Comparison of ENCODE assay signal across 22 cellular contexts in genomic region chr5:494667-495255, GRCh38. TPM values are rescaled to one million over a fixed set of nuclear protein-coding genes. Genes with fewer than 3 reads are reported as not detected.
DNase-seq lines count a peak whose midpoint lies in the region; ATAC-seq, FAIRE-seq and TF ChIP-seq lines count a peak whose summit lies in the region.
"Had no signal": no experiment of that assay in that cellular context is flagged by ENCODE, and none has a peak within 500 bp of the region (broad histone marks: within the 10 kb centered on the region; RNA-seq: fewer than 3 reads in every experiment).

No MANE protein-coding gene starts in this region.

- no CpG with 5 or more reads among the region's 38 CpGs for WGBS in H9 (ENCODE audit: extremely low coverage, insufficient read length, low lambda C conversion rate)
- WGBS in H1 (ENCODE audit: extremely low coverage in 1 of 2, insufficient coverage in 1 of 2, insufficient read length in 1 of 2, insufficient replicate concordance in 2 of 2, low coverage in 1 of 2, low lambda C conversion rate in 2 of 2, missing lambda C conversion rate in 1 of 2), 2 experiments = 91% methylated on average over 23 of the region's 38 CpGs; no CpG with 5 or more reads in 1 of the 2 experiments

- H3K27ac Mint-ChIP-seq in H9 (no peak overlapping the region), nephron progenitor cell (no peak overlapping the region)
- H3K27ac Mint-ChIP-seq: B cell; CD14-positive monocyte; CD4-positive, alpha-beta T cell had no signal

- H3K4me1 Mint-ChIP-seq in H9 (peaks cover 9 to 21% of the 10 kb centered on the region in 2 experiments), nephron progenitor cell (peaks cover 27% of the 10 kb centered on the region)
- H3K4me1 Mint-ChIP-seq: B cell, CD14-positive monocyte had no signal

- no peak for FAIRE-seq in H1 (lab: Jason Lieb, UNC)
- FAIRE-seq: A204.1, G401.6, GM12892, H54 had no signal

- H3K27me3 ChIP-seq in BLaER1 (peaks cover 25% of the 10 kb centered on the region), H9 (ENCODE audit: insufficient read depth, low read length) (peaks cover 39% of the 10 kb centered on the region; the same call in 1 of the 2 replicates), H1 (replicated peaks in 1 of 4; ENCODE audit: control insufficient read depth in 3 of 4, extremely low read depth in 1 of 4, insufficient read depth in 3 of 4, low read length in 3 of 4) (peaks cover 0 to 32% (median 25%) of the 10 kb centered on the region in 4 experiments; a peak in 6 of 7 replicates)

- H2BK5ac ChIP-seq in H9 (ENCODE audit: insufficient read length, low read length) (no peak overlapping the region), H1 (ENCODE audit: low read depth, low read length) (no peak overlapping the region)

- H3K27ac ChIP-seq in BLaER1 (no peak overlapping the region), H9 (ENCODE audit: insufficient read length, low read depth, low read length) (no peak overlapping the region), H1 (ENCODE audit: low read depth, low read length) (no peak overlapping the region)
- H3K27ac ChIP-seq: 22Rv1; BLaER1 treated with 17β-estradiol and CSF1 and Interleukin-3, amounts not matched to agents 10 nM and 100 nM; GM23248 had no signal

- H3K4me1 ChIP-seq in BLaER1 = peaks cover 23% of the 10 kb centered on the region
- H3K4me1 ChIP-seq in H9 (ENCODE audit: insufficient read depth, low read length) = no peaks in the 10 kb centered on the region; the same call in 1 of the 2 replicates
- H3K4me1 ChIP-seq in H1 (replicated peaks in 1 of 4; ENCODE audit: control insufficient read depth in 3 of 4, insufficient read depth in 4 of 4, low read length in 3 of 4) = peaks cover 0 to 22% (median 5%) of the 10 kb centered on the region in 4 experiments; a peak in 4 of 7 replicates

- no peak for TF ChIP-seq POLR2A in H1 (IDR thresholded peaks at IDR 0.05; ENCODE audit: control extremely low read depth in 1 of 2, low read depth in 2 of 2, low read length in 2 of 2)

- H2BK120ac ChIP-seq in H9 (ENCODE audit: low read depth, low read length, poor library complexity, severe bottlenecking) (no peak overlapping the region), H1 (replicated peaks; ENCODE audit: low read depth, low read length) (no peak overlapping the region)

- TF ChIP-seq EP300 in H1 (IDR thresholded peaks at IDR 0.05; ENCODE audit: borderline replicate concordance in 1 of 2, low read depth in 2 of 2, low read length in 2 of 2) = no peak

- no peaks in the 10 kb centered on the region; a peak in 2 of 5 replicates for H3K9me3 Mint-ChIP-seq in H9
- H3K9me3 Mint-ChIP-seq in nephron progenitor cell = no peaks in the 10 kb centered on the region
- H3K9me3 Mint-ChIP-seq: CD4-positive, alpha-beta T cell had no signal

- peaks cover 67% of the 10 kb centered on the region for H3K27me3 Mint-ChIP-seq in H9 (ENCODE audit: low read depth)
- H3K27me3 Mint-ChIP-seq in nephron progenitor cell (ENCODE audit: low read depth, poor library complexity) = peaks cover 95% of the 10 kb centered on the region

- H3K79me1 ChIP-seq in H9 (ENCODE audit: insufficient read depth, low read depth, low read length, poor library complexity, severe bottlenecking) (no peaks in the 10 kb centered on the region), H1 (ENCODE audit: low read depth, low read length) (no peaks in the 10 kb centered on the region)

- H4K20me1 ChIP-seq in BLaER1 (no peaks in the 10 kb centered on the region), H9 (ENCODE audit: control insufficient read depth, insufficient read depth, insufficient read length) (no peaks in the 10 kb centered on the region), H1 (replicated peaks in 1 of 2; ENCODE audit: control insufficient read depth in 1 of 2, insufficient read depth in 2 of 2, low read length in 2 of 2) (no peaks in the 10 kb centered on the region)

- H3K79me2 ChIP-seq in H9 (ENCODE audit: insufficient read depth, low read length) = no peaks in the 10 kb centered on the region
- no peaks in the 10 kb centered on the region for H3K79me2 ChIP-seq in H1 (ENCODE audit: control insufficient read depth in 1 of 2, insufficient read depth in 2 of 2, low read length in 2 of 2)

- H3K4ac ChIP-seq in H9 (ENCODE audit: low read depth, low read length) (no peak overlapping the region), H1 (replicated peaks; ENCODE audit: insufficient read length, low read depth, low read length) (no peak overlapping the region)

- DNase-seq in H9 (no peak), H1 (ENCODE audit: low read depth in 1 of 2, low spot score in 2 of 2) (no peak), nephron progenitor cell (peak; percentile 12), OCI-M2 (lab: John Stamatoyannopoulos, UW; ENCODE audit: unreplicated experiment) (no peak), NCI-H1436 (lab: John Stamatoyannopoulos, UW) (no peak)
- DNase-seq: Calu3; CD4-positive, alpha-beta T cell; COR-L47; DMS153; DND-41; GM23248 had no signal

- no peak overlapping the region for H3K18ac ChIP-seq in H9 (ENCODE audit: insufficient read length, low read depth, low read length)
- H3K18ac ChIP-seq in H1 (ENCODE audit: extremely low read depth, low read length) = no peak overlapping the region; the same call in 1 of the 2 replicates

- H3K36me3 Mint-ChIP-seq in H9 (ENCODE audit: insufficient read depth in 1 of 3, low read depth in 3 of 3) = no peaks in the 10 kb centered on the region; a peak in 1 of 7 replicates
- H3K36me3 Mint-ChIP-seq in nephron progenitor cell (ENCODE audit: low read depth) = no peaks in the 10 kb centered on the region
- H3K36me3 Mint-ChIP-seq: CD14-positive monocyte had no signal

- H3K14ac ChIP-seq in H9 (ENCODE audit: insufficient read depth, low read length) (no peak overlapping the region), H1 (ENCODE audit: insufficient read length) (no peak overlapping the region)

- H3K9me3 ChIP-seq in BLaER1 (no peaks in the 10 kb centered on the region), H9 (ENCODE audit: control insufficient read depth, low read depth, low read length) (no peaks in the 10 kb centered on the region), H1 (ENCODE audit: insufficient read depth in 2 of 2, low read depth in 1 of 2, low read length in 1 of 2) (no peaks in the 10 kb centered on the region)
- H3K9me3 ChIP-seq: BLaER1 treated with 17β-estradiol and CSF1 and Interleukin-3, amounts not matched to agents 10 nM and 100 nM had no signal

- H2BK12ac ChIP-seq in H9 (ENCODE audit: insufficient read length, low read depth, low read length) = no peak overlapping the region
- no peak overlapping the region for H2BK12ac ChIP-seq in H1 (ENCODE audit: low read depth, low read length)

- CTCF ChIA-PET in H1 (lab: Charles Lee; ENCODE audit: partially characterized antibody) = no interaction called here

- H3K9ac ChIP-seq in BLaER1 (no peak overlapping the region), H9 (ENCODE audit: extremely low read depth, insufficient read length, low read length) (no peak overlapping the region), H1 (replicated peaks in 1 of 4; ENCODE audit: extremely low read depth in 1 of 4, low read depth in 3 of 4, low read length in 3 of 4) (no peak overlapping the region)
- H3K9ac ChIP-seq: BLaER1 treated with 17β-estradiol and CSF1 and Interleukin-3, amounts not matched to agents 10 nM and 100 nM; GM23248 had no signal

- H4K5ac ChIP-seq in H9 (ENCODE audit: insufficient read length, low read depth, low read length) (no peak overlapping the region), H1 (ENCODE audit: insufficient read length, low read depth, low read length) (no peak overlapping the region)

- no peak overlapping the region for H3K23ac ChIP-seq in H9 (ENCODE audit: insufficient read length, low read depth, low read length)
- no peak overlapping the region for H3K23ac ChIP-seq in H1 (ENCODE audit: insufficient read length)

- no peak for TF ChIP-seq RAD21 in H1 (IDR thresholded peaks at IDR 0.05 in 1 of 2, conservative IDR thresholded peaks at IDR 0.05 in 1 of 2; ENCODE audit: low read depth in 2 of 2, low read length in 2 of 2)

- H2BK20ac ChIP-seq in H9 (ENCODE audit: low read depth, low read length, poor library complexity, severe bottlenecking) (no peak overlapping the region), H1 (ENCODE audit: low read length) (no peak overlapping the region)

- ATAC-seq in HG02610 (IDR thresholded peaks at IDR 0.05; ENCODE audit: unreplicated experiment) (no peak), HG03095 (IDR thresholded peaks at IDR 0.05; ENCODE audit: unreplicated experiment) (no peak)

- no peak overlapping the region for H2AK5ac ChIP-seq in H9 (ENCODE audit: insufficient read length, low read length)
- no peak overlapping the region for H2AK5ac ChIP-seq in H1 (ENCODE audit: low read depth, low read length)

- H3T11ph ChIP-seq in H9 (ENCODE audit: low read length) = no peak overlapping the region

- H3K56ac ChIP-seq in H9 (ENCODE audit: insufficient read length, low read depth, low read length) (no peak overlapping the region), H1 (replicated peaks; ENCODE audit: insufficient read length, low read depth, low read length) (no peak overlapping the region)

- no peaks in the 10 kb centered on the region for H3K36me3 ChIP-seq in BLaER1
- H3K36me3 ChIP-seq in H1 (ENCODE audit: control insufficient read depth in 2 of 4, insufficient read depth in 4 of 4, low read length in 3 of 4) = no peaks in the 10 kb centered on the region
- H3K36me3 ChIP-seq: BLaER1 treated with 17β-estradiol and CSF1 and Interleukin-3, amounts not matched to agents 10 nM and 100 nM had no signal

- H2BK15ac ChIP-seq in H9 (ENCODE audit: low read depth, low read length) = no peak overlapping the region
- no peak overlapping the region for H2BK15ac ChIP-seq in H1 (ENCODE audit: low read length)

- no peak overlapping the region for H4K91ac ChIP-seq in H9 (ENCODE audit: insufficient read length, low read depth, low read length)
- H4K91ac ChIP-seq in H1 (replicated peaks; ENCODE audit: insufficient read length, low read length) = no peak overlapping the region

- no peaks in the 10 kb centered on the region for H3K23me2 ChIP-seq in H9 (ENCODE audit: insufficient read length, low read depth, low read length, poor library complexity, severe bottlenecking)
- H3K23me2 ChIP-seq in H1 (ENCODE audit: low read depth, low read length) = 0 out of 2 replicates have a peak, but pooled peaks cover 1% of the 10 kb centered on the region

- TF ChIP-seq CTCF in H9 (conservative IDR thresholded peaks at IDR 0.05) (no peak), H1 (IDR thresholded peaks at IDR 0.05; ENCODE audit: control extremely low read depth in 1 of 3, insufficient read depth in 1 of 3, low read depth in 1 of 3, low read length in 3 of 3) (no peak), nephron progenitor cell (IDR thresholded peaks at IDR 0.05) (no peak)

- peak overlapping the region; percentile 7 to 63; a peak in 2 of 5 replicates for H3K4me3 Mint-ChIP-seq in H9
- H3K4me3 Mint-ChIP-seq in nephron progenitor cell = no peak overlapping the region
- H3K4me3 Mint-ChIP-seq: B cell; CD14-positive monocyte; CD4-positive, alpha-beta T cell had no signal

- H3K4me3 ChIP-seq in BLaER1 (no peak overlapping the region), H1 (ENCODE audit: extremely low read depth in 1 of 4, insufficient read depth in 2 of 4, low read depth in 3 of 4, low read length in 4 of 4) (peak overlapping the region in 1 of 4 experiments; percentile 43; a peak in 1 of 8 replicates)
- H3K4me3 ChIP-seq: BLaER1 treated with 17β-estradiol and CSF1 and Interleukin-3, amounts not matched to agents 10 nM and 100 nM; GM23248 had no signal

- H3K4me2 ChIP-seq in BLaER1 = peak overlapping the region; percentile 28; the same call in 1 of the 2 replicates
- H3K4me2 ChIP-seq in H9 (ENCODE audit: insufficient read depth, insufficient read length, low read length) = no peak overlapping the region
- H3K4me2 ChIP-seq in H1 (ENCODE audit: insufficient read depth in 1 of 2, low read depth in 2 of 2, low read length in 2 of 2) = peak overlapping the region; percentile 8 to 36; a peak in 2 of 4 replicates

- POLR2A ChIA-PET in H1 (lab: Charles Lee; ENCODE audit: partially characterized antibody) = interaction anchor here (0.9 to 1.0 kb wide), 2 partner anchors 19 to 43 kb away, joined by 3 to 4 read pairs; no protein-coding TSS in a partner anchor

- no peak overlapping the region for H4K8ac ChIP-seq in H9 (replicated peaks; ENCODE audit: insufficient read length, low read depth, low read length)
- peak overlapping the region; percentile 28 for H4K8ac ChIP-seq in H1 (ENCODE audit: extremely low read depth, insufficient read depth, low read length)

- H2AFZ ChIP-seq in H9 (ENCODE audit: low read length) (no peak overlapping the region), H1 (ENCODE audit: low read length) (no peak overlapping the region)
- H2AFZ ChIP-seq: GM23248 had no signal

RNA-seq across cellular contexts. Expression of gene SLC9A3, which starts 29.5 kb away (rescaled TPM):
- 0.75 and 0.85 TPM in 2 replicates for total RNA-seq in H9 (2021)
- total RNA-seq in H1 (2021; fragmentation: NEBNext Ultra II Directional; extraction: Animal tissue kit (Norgen Biotek cat#: 25700)) = 0.95 and 1.1 TPM in 2 replicates
- 1.0 and 1.3 TPM in 2 replicates for polyA plus RNA-seq in H1 (2011; rRNA removed)
- 1.4 TPM for polyA plus RNA-seq in H1 (2011; cell fraction: cytosol; rRNA removed)
- polyA plus RNA-seq in H1 (2011; cell fraction: nucleus; rRNA removed) = 1.9 TPM
- 1.1 to 1.3 TPM (median 1.2 TPM) in 4 replicates for polyA plus RNA-seq in H1 (2012, experiment 1 of 2)
- polyA plus RNA-seq in H1 (2012, experiment 2 of 2) = 1.6 TPM
- 1.5 TPM for polyA plus RNA-seq in H1 (2013, experiment 1 of 2)
- polyA plus RNA-seq in H1 (2013, experiment 2 of 2) = 1.2 TPM
- 0.46 and 0.47 TPM in 2 replicates for polyA minus RNA-seq in H1 (2011; rRNA and poly(A)+ RNA removed)
- polyA minus RNA-seq in H1 (2011; cell fraction: cytosol; rRNA and poly(A)+ RNA removed) = 0.95 TPM
- 1.4 TPM for polyA minus RNA-seq in H1 (2011; cell fraction: nucleus; rRNA and poly(A)+ RNA removed)

RNA-seq across cellular contexts. Expression of gene EXOC3, which starts 51.8 kb away (rescaled TPM):
- total RNA-seq in H9 (2021) = 36.7 and 37.6 TPM in 2 replicates
- total RNA-seq in H1 (2021; fragmentation: NEBNext Ultra II Directional; extraction: Animal tissue kit (Norgen Biotek cat#: 25700)) = 27.5 and 30.0 TPM in 2 replicates
- 14.4 and 19.5 TPM in 2 replicates for polyA plus RNA-seq in H1 (2011; rRNA removed)
- polyA plus RNA-seq in H1 (2011; cell fraction: cytosol; rRNA removed) = 17.3 TPM
- 38.7 TPM for polyA plus RNA-seq in H1 (2011; cell fraction: nucleus; rRNA removed)
- 24.9 to 34.9 TPM (median 31.8 TPM) in 4 replicates for polyA plus RNA-seq in H1 (2012, experiment 1 of 2)
- 19.3 TPM for polyA plus RNA-seq in H1 (2012, experiment 2 of 2)
- 16.3 TPM for polyA plus RNA-seq in H1 (2013, experiment 1 of 2)
- polyA plus RNA-seq in H1 (2013, experiment 2 of 2) = 14.9 TPM
- 16.7 and 19.2 TPM in 2 replicates for polyA minus RNA-seq in H1 (2011; rRNA and poly(A)+ RNA removed)
- 12.9 TPM for polyA minus RNA-seq in H1 (2011; cell fraction: cytosol; rRNA and poly(A)+ RNA removed)
- polyA minus RNA-seq in H1 (2011; cell fraction: nucleus; rRNA and poly(A)+ RNA removed) = 14.7 TPM
